14 cellular contexts compared by ENCODE assay signal in the genomic region with DNA sequence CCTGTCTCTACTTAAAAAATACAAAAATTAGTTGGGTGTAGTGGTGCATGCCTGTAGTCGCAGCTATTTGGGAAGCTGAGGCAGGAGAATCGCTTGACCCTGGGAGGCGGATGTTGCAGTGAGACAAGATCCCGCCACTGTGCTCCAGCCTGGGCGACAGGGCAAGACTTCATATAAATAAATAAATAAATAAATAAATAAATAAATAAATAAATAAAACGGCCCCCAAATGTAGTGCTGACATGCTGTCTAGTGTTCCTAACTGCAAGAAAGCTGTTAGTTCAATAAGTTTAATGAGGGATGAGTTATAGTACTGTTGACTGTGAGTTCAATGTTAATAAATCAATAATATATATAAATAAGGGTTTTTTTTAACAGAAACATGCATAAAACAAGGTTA. TPM values are rescaled to one million over a fixed set of nuclear protein-coding genes. Genes with fewer than 3 reads are reported as not detected.
DNase-seq lines count a peak whose midpoint lies in the region; ATAC-seq and TF ChIP-seq lines count a peak whose summit lies in the region.
"Had no signal": no experiment of that assay in that cellular context is flagged by ENCODE, and none has a peak within 500 bp of the region (broad histone marks: within the 10 kb centered on the region; RNA-seq: fewer than 3 reads in every experiment).

No MANE protein-coding gene starts in this region.

- TF ChIP-seq CTCF in WERI-Rb-1 (IDR thresholded peaks at IDR 0.05; ENCODE audit: low read depth, low read length): no peak

- no peaks in the 10 kb centered on the region for H3K27me3 ChIP-seq in CD4-positive, alpha-beta memory T cell (ENCODE audit: insufficient read depth, low read length)
- no peaks in the 10 kb centered on the region for H3K27me3 ChIP-seq in WERI-Rb-1 (ENCODE audit: insufficient read depth, low read depth, severe bottlenecking)

- H3K36me3 ChIP-seq in CD4-positive, alpha-beta memory T cell (ENCODE audit: insufficient read depth, low read length): peaks cover 22% of the 10 kb centered on the region
- H3K36me3 ChIP-seq in WERI-Rb-1: no peaks in the 10 kb centered on the region
- H3K36me3 ChIP-seq: BE2C had no signal

- no peaks in the 10 kb centered on the region for H3K27me3 Mint-ChIP-seq in activated naive CD8-positive, alpha-beta T cell
- H3K27me3 Mint-ChIP-seq in activated naive CD8-positive, alpha-beta T cell treated with anti-CD3 and anti-CD28 coated beads for 36 hours: no peaks in the 10 kb centered on the region
- no peaks in the 10 kb centered on the region for H3K27me3 Mint-ChIP-seq in CD4-positive, alpha-beta memory T cell
- no peaks in the 10 kb centered on the region for H3K27me3 Mint-ChIP-seq in activated T-helper 17 cell treated with anti-CD3 and anti-CD28 coated beads, Interleukin-2, amount 50 U/mL, for 72 hours

- ATAC-seq in activated T-helper 17 cell treated with anti-CD3 and anti-CD28 coated beads, Interleukin-2, amount 50 U/mL, for 72 hours (replicated peaks): no peak
- ATAC-seq in GM18861 (IDR thresholded peaks at IDR 0.05; ENCODE audit: unreplicated experiment) (no peak), GM18519 (IDR thresholded peaks at IDR 0.05; ENCODE audit: low FRiP score, unreplicated experiment) (no peak)
- ATAC-seq: HCT116 had no signal

- H3K27ac Mint-ChIP-seq in activated naive CD8-positive, alpha-beta T cell: peak overlapping the region; percentile 92
- no peak overlapping the region for H3K27ac Mint-ChIP-seq in activated naive CD8-positive, alpha-beta T cell treated with anti-CD3 and anti-CD28 coated beads for 36 hours
- peak overlapping the region in 4 of 7 donors; percentile 51 to 94 (median 80) for H3K27ac Mint-ChIP-seq in CD4-positive, alpha-beta memory T cell
- H3K27ac Mint-ChIP-seq in activated T-helper 17 cell treated with anti-CD3 and anti-CD28 coated beads, Interleukin-2, amount 50 U/mL, for 72 hours: no peak overlapping the region

- no peak overlapping the region for H3K4me3 ChIP-seq in CD4-positive, alpha-beta memory T cell (ENCODE audit: low read length in 2 of 2)
- H3K4me3 ChIP-seq in WERI-Rb-1 (ENCODE audit: low read depth, low read length): no peak overlapping the region
- H3K4me3 ChIP-seq: GM23248 had no signal

- CTCF ChIA-PET in CD4-positive, alpha-beta memory T cell (lab: Charles Lee; ENCODE audit: partially characterized antibody): interaction anchor here (1.7 to 16.6 kb wide), 3 partner anchors 9 to 52 kb away, joined by 4 to 237 read pairs (median 11); no protein-coding TSS in a partner anchor

- peaks cover 85% of the 10 kb centered on the region for H3K4me1 Mint-ChIP-seq in activated naive CD8-positive, alpha-beta T cell (ENCODE audit: low read depth)
- peaks cover 77% of the 10 kb centered on the region for H3K4me1 Mint-ChIP-seq in activated naive CD8-positive, alpha-beta T cell treated with anti-CD3 and anti-CD28 coated beads for 36 hours
- H3K4me1 Mint-ChIP-seq in CD4-positive, alpha-beta memory T cell: peaks cover 62 to 84% (median 77%) of the 10 kb centered on the region in 4 donors
- peaks cover 46% of the 10 kb centered on the region for H3K4me1 Mint-ChIP-seq in activated T-helper 17 cell treated with anti-CD3 and anti-CD28 coated beads, Interleukin-2, amount 50 U/mL, for 72 hours

- peaks cover 31% of the 10 kb centered on the region for H3K36me3 Mint-ChIP-seq in activated naive CD8-positive, alpha-beta T cell
- H3K36me3 Mint-ChIP-seq in activated naive CD8-positive, alpha-beta T cell treated with anti-CD3 and anti-CD28 coated beads for 36 hours: peaks cover 48% of the 10 kb centered on the region
- H3K36me3 Mint-ChIP-seq in CD4-positive, alpha-beta memory T cell: peaks cover 34 to 35% of the 10 kb centered on the region in 2 donors
- H3K36me3 Mint-ChIP-seq in activated T-helper 17 cell treated with anti-CD3 and anti-CD28 coated beads, Interleukin-2, amount 50 U/mL, for 72 hours (ENCODE audit: low read depth): peaks cover 35% of the 10 kb centered on the region

- no peak overlapping the region for H3K4me3 Mint-ChIP-seq in activated naive CD8-positive, alpha-beta T cell
- H3K4me3 Mint-ChIP-seq in activated naive CD8-positive, alpha-beta T cell treated with anti-CD3 and anti-CD28 coated beads for 36 hours: no peak overlapping the region
- H3K4me3 Mint-ChIP-seq in CD4-positive, alpha-beta memory T cell: peak overlapping the region in 1 of 8 donors; percentile 26
- H3K4me3 Mint-ChIP-seq in activated T-helper 17 cell treated with anti-CD3 and anti-CD28 coated beads, Interleukin-2, amount 50 U/mL, for 72 hours: peak overlapping the region; percentile 6

- POLR2A ChIA-PET in CD4-positive, alpha-beta memory T cell (lab: Charles Lee; ENCODE audit: partially characterized antibody): interaction anchor here (0.8 to 17.2 kb wide), 10 partner anchors 7 to 115 kb away, joined by 3 to 193 read pairs (median 8); partner anchors contain the start of genes CYFIP2 and MED7

- intact Hi-C loops in CD4-positive, alpha-beta memory T cell (cut with micrococcal nuclease): no loop called here

- H3K9me3 Mint-ChIP-seq in activated naive CD8-positive, alpha-beta T cell (ENCODE audit: low read depth): no peaks in the 10 kb centered on the region
- peaks cover 13% of the 10 kb centered on the region for H3K9me3 Mint-ChIP-seq in activated naive CD8-positive, alpha-beta T cell treated with anti-CD3 and anti-CD28 coated beads for 36 hours
- peaks cover 0 to 11% (median 0%) of the 10 kb centered on the region in 8 donors for H3K9me3 Mint-ChIP-seq in CD4-positive, alpha-beta memory T cell
- no peaks in the 10 kb centered on the region for H3K9me3 Mint-ChIP-seq in activated T-helper 17 cell treated with anti-CD3 and anti-CD28 coated beads, Interleukin-2, amount 50 U/mL, for 72 hours

- DNase-seq in activated naive CD8-positive, alpha-beta T cell treated with anti-CD3 and anti-CD28 coated beads for 36 hours: no peak
- DNase-seq in CD4-positive, alpha-beta memory T cell: no peak
- no peak for DNase-seq in WERI-Rb-1
- DNase-seq: BE2C, Calu3, DMS 273 treated with DMSO at 0.1 percent for 48 hours, GM23248, IMR-90 had no signal

- H3K27ac ChIP-seq in CD4-positive, alpha-beta memory T cell (ENCODE audit: low read depth, low read length): no peak overlapping the region
- H3K27ac ChIP-seq in WERI-Rb-1: no peak overlapping the region
- H3K27ac ChIP-seq: C4-2B, GM23248 had no signal

- H3K9me3 ChIP-seq in CD4-positive, alpha-beta memory T cell (ENCODE audit: control insufficient read depth in 1 of 2, low read length in 2 of 2): no peaks in the 10 kb centered on the region
- no peaks in the 10 kb centered on the region for H3K9me3 ChIP-seq in WERI-Rb-1 (ENCODE audit: severe bottlenecking)
- H3K9me3 ChIP-seq: BE2C had no signal

- H3K4me1 ChIP-seq in CD4-positive, alpha-beta memory T cell (ENCODE audit: insufficient read depth, low read length): peaks cover 62% of the 10 kb centered on the region
- H3K4me1 ChIP-seq: BE2C had no signal

RNA-seq across cellular contexts. Expression of gene CYFIP2, which starts 7.5 kb away (rescaled TPM):
- total RNA-seq in activated naive CD8-positive, alpha-beta T cell treated with anti-CD3 and anti-CD28 coated beads for 36 hours: 100 to 1,000 TPM; 324 to 325 TPM
- total RNA-seq in CD4-positive, alpha-beta memory T cell: 100 to 1,000 TPM; 317 to 325 TPM
- polyA plus RNA-seq in CD4-positive, alpha-beta memory T cell: 100 to 1,000 TPM; 432 to 516 TPM
- total RNA-seq in activated T-helper 17 cell treated with anti-CD3 and anti-CD28 coated beads, Interleukin-2, amount 50 U/mL, for 72 hours: 100 to 1,000 TPM; 269 to 291 TPM

Comparison
In these comparisons a context has a peak if more than half of its experiments do, and no peak if none do; other contexts are left out.
1. H3K27ac Mint-ChIP-seq: peak in activated naive CD8-positive, alpha-beta T cell (single experiment) and CD4-positive, alpha-beta memory T cell (4 of 7); none in activated naive CD8-positive, alpha-beta T cell treated with anti-CD3 and anti-CD28 coated beads for 36 hours (single experiment) and activated T-helper 17 cell treated with anti-CD3 and anti-CD28 coated beads, Interleukin-2, amount 50 U/mL, for 72 hours (single experiment).